In the genomic region with DNA sequence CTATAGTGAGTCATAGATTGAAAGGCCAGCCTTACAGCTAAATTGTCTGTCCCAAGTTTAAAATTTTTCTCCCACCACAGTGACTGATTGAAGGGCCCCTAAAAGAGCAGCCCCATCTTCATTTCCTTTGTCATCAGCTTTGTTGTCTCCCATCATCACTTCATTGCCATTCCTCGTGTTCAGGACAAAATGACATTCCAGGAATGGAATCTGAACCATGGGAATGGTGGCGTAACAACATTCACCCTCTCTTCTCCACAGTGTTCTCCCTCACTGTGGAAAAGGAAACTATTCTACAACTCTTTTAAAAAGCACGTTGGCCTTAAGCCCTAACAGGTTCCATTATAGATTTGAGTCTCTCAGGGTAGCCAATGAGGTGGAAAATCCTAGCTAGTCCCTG, we compare ENCODE assay signal across 27 cellular contexts.
"Had no signal": no experiment of that assay in that cellular context is flagged by ENCODE, and none has a peak within 500 bp of the region (broad histone marks: within the 10 kb centered on the region; RNA-seq: fewer than 3 reads in every experiment).

No MANE protein-coding gene starts in this region.

- H3K27me3 ChIP-seq: breast epithelium, hepatocyte, right atrium auricular region, suprapubic skin, tibial artery, upper lobe of right lung had no signal

- DNase-seq: activated CD4-positive, alpha-beta T cell treated with anti-CD3 and anti-CD28 coated beads for 4 hours; activated CD4-positive, alpha-beta T cell treated with anti-CD3 and anti-CD28 coated beads, Interleukin-2, amount 50 U/mL, for 4 hours; activated effector memory CD4-positive, alpha-beta T cell treated with Interleukin-2 at 50 U/mL for 16 hours; activated naive CD4-positive, alpha-beta T cell treated with anti-CD3 and anti-CD28 coated beads, Interleukin-2, amount 10 ng/mL, durations not matched to agents 7 days and 5 days; activated naive CD8-positive, alpha-beta T cell treated with anti-CD3 and anti-CD28 coated beads, Interleukin-2, amount 10 ng/mL, durations not matched to agents 7 days and 5 days; amniotic stem cell; central memory CD4-positive, alpha-beta T cell; effector CD8-positive, alpha-beta T cell; glutamatergic neuron; islet precursor cell; left cardiac atrium; left ventricle myocardium superior; midbrain; naive thymus-derived CD4-positive, alpha-beta T cell; occipital lobe; stimulated activated naive CD4-positive, alpha-beta T cell; SW 1271; T-helper 9 cell; tibial artery; upper lobe of right lung had no signal

- H3K4me3 ChIP-seq: breast epithelium, hepatocyte, right atrium auricular region, suprapubic skin, tibial artery, upper lobe of right lung had no signal

- H3K4me3 Mint-ChIP-seq: activated naive CD4-positive, alpha-beta T cell treated with anti-CD3 and anti-CD28 coated beads, Interleukin-2, amount 10 ng/mL, durations not matched to agents 7 days and 5 days; activated naive CD8-positive, alpha-beta T cell treated with anti-CD3 and anti-CD28 coated beads, Interleukin-2, amount 10 ng/mL, durations not matched to agents 7 days and 5 days; naive thymus-derived CD4-positive, alpha-beta T cell; T-helper 1 cell treated with Interleukin-12 subunit alpha and Interleukin-12 subunit beta and Interleukin-4 antibody, amounts not matched to agents 30 μg/mL and 1 μg/mL, for 36 hours had no signal

- H3K27ac ChIP-seq: breast epithelium, hepatocyte, parathyroid adenoma, right atrium auricular region, suprapubic skin, tibial artery, upper lobe of right lung, VCaP had no signal

- H3K9ac ChIP-seq: parathyroid adenoma had no signal

- H3K4me1 ChIP-seq: breast epithelium, parathyroid adenoma, right atrium auricular region, suprapubic skin, tibial artery, upper lobe of right lung had no signal

- H3K27ac Mint-ChIP-seq: activated naive CD4-positive, alpha-beta T cell treated with anti-CD3 and anti-CD28 coated beads, Interleukin-2, amount 10 ng/mL, durations not matched to agents 7 days and 5 days; activated naive CD8-positive, alpha-beta T cell treated with anti-CD3 and anti-CD28 coated beads, Interleukin-2, amount 10 ng/mL, durations not matched to agents 7 days and 5 days; naive thymus-derived CD4-positive, alpha-beta T cell; T-helper 1 cell treated with Interleukin-12 subunit alpha and Interleukin-12 subunit beta and Interleukin-4 antibody, amounts not matched to agents 30 μg/mL and 1 μg/mL, for 36 hours had no signal

- H3K4me1 Mint-ChIP-seq: activated naive CD4-positive, alpha-beta T cell treated with anti-CD3 and anti-CD28 coated beads, Interleukin-2, amount 10 ng/mL, durations not matched to agents 7 days and 5 days had no signal

- H3K9me3 ChIP-seq: breast epithelium, right atrium auricular region, suprapubic skin, tibial artery, upper lobe of right lung had no signal

- H3K36me3 ChIP-seq: breast epithelium, right atrium auricular region, tibial artery, upper lobe of right lung had no signal

- ATAC-seq: left cardiac atrium; left ventricle myocardium superior; naive thymus-derived CD4-positive, alpha-beta T cell; upper lobe of right lung had no signal

- H3K9me3 Mint-ChIP-seq: activated naive CD4-positive, alpha-beta T cell treated with anti-CD3 and anti-CD28 coated beads, Interleukin-2, amount 10 ng/mL, durations not matched to agents 7 days and 5 days; naive thymus-derived CD4-positive, alpha-beta T cell; T-helper 1 cell treated with Interleukin-12 subunit alpha and Interleukin-12 subunit beta and Interleukin-4 antibody, amounts not matched to agents 30 μg/mL and 1 μg/mL, for 36 hours had no signal

- H3K4me2 ChIP-seq: hepatocyte had no signal

- H2AFZ ChIP-seq: hepatocyte, parathyroid adenoma had no signal

- H3K79me2 ChIP-seq: hepatocyte, parathyroid adenoma had no signal
